ENCODE assay signal across 8 cellular contexts in the genomic region with DNA sequence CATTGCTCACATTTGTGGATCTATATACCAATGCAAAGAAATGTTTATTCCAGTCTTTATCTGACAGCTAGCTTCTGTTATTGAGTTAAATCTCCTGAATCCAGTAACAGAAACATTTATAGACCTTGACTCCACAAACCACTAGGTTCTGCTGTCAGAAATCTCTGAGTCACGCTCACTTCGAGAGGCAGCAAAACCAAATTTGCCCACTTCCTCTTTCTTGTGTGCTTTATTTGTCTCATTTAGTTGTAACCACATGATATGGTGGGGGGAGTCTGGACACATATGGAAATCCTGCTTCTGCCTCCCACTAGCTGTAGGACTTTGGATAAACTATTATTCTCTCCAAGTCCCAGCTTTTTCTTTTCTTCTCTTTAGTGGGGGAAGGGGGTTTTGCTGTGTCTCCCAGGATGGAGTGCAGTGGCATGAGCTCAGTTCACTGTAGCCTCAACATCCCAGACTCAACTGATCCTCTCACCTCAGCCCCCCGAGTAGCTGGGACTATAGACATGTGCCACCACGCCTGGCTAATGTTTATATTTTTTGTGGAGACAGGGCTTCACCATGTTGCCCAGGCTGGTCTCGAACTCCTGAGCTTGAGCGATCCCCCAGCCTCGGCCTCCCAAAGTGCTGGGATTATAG. TPM values are rescaled to one million over a fixed set of nuclear protein-coding genes. Genes with fewer than 3 reads are reported as not detected.
DNase-seq lines count a peak whose midpoint lies in the region; ATAC-seq and TF ChIP-seq lines count a peak whose summit lies in the region.

No MANE protein-coding gene starts in this region.

- H3K4me1 Mint-ChIP-seq in activated T-helper 1 cell treated with anti-CD3 and anti-CD28 coated beads, Interleukin-12 subunit alpha, Interleukin-12 subunit beta, Interleukin-2, Interleukin-4 antibody, amounts not matched to agents 30 ng/mL and 10 ng/mL and 1 ng/mL, durations not matched to agents 14 hours and 24 hours and 36 hours (ENCODE audit: low read depth): peaks cover 7% of the 10 kb centered on the region
- H3K4me1 Mint-ChIP-seq in natural killer cell treated with Interleukin-12 subunit alpha and Interleukin-12 subunit beta and Interleukin-15 and Interleukin-18, amount 100 ng/mL, for 72 hours (ENCODE audit: low read depth in 2 of 2): peaks cover 10 to 13% of the 10 kb centered on the region in 2 donors
- H3K4me1 Mint-ChIP-seq in H9: peaks cover 4 to 5% of the 10 kb centered on the region in 2 experiments

- no peak overlapping the region for H2BK15ac ChIP-seq in H9 (ENCODE audit: low read depth, low read length)

- peak; percentile 98 for ATAC-seq in GM18499 (IDR thresholded peaks at IDR 0.05; ENCODE audit: insufficient read depth, unreplicated experiment)
- peak; percentile 94 for ATAC-seq in GM21529 (IDR thresholded peaks at IDR 0.05; ENCODE audit: unreplicated experiment)
- peak; percentile 73 to 89 for ATAC-seq in natural killer cell treated with Interleukin-12 subunit alpha and Interleukin-12 subunit beta and Interleukin-15 and Interleukin-18, amount 100 ng/mL, for 72 hours

- no peaks in the 10 kb centered on the region for H3K23me2 ChIP-seq in H9 (ENCODE audit: insufficient read length, low read depth, low read length, poor library complexity, severe bottlenecking)

- no peak overlapping the region for H3T11ph ChIP-seq in H9 (ENCODE audit: low read length)

- H2AK5ac ChIP-seq in H9 (ENCODE audit: insufficient read length, low read length): no peak overlapping the region

- H3K56ac ChIP-seq in H9 (ENCODE audit: insufficient read length, low read depth, low read length): no peak overlapping the region

- H3K79me2 ChIP-seq in H9 (ENCODE audit: insufficient read depth, low read length): no peaks in the 10 kb centered on the region

- H3K14ac ChIP-seq in H9 (ENCODE audit: insufficient read depth, low read length): no peak overlapping the region

- no peak overlapping the region for H2BK12ac ChIP-seq in H9 (ENCODE audit: insufficient read length, low read depth, low read length)

- H3K27me3 ChIP-seq in HL-60 (ENCODE audit: insufficient read depth, poor library complexity, severe bottlenecking) (no peaks in the 10 kb centered on the region), right atrium auricular region (no peaks in the 10 kb centered on the region), H9 (ENCODE audit: insufficient read depth, low read length) (no peaks in the 10 kb centered on the region)

- H3K79me1 ChIP-seq in H9 (ENCODE audit: insufficient read depth, low read depth, low read length, poor library complexity, severe bottlenecking): no peaks in the 10 kb centered on the region

- DNase-seq in HL-60 (ENCODE audit: low read depth in 1 of 2, low spot score in 1 of 2) (peak; percentile 72 to 88), NCI-H69 (lab: John Stamatoyannopoulos, UW) (no peak), right atrium auricular region (ENCODE audit: low spot score) (no peak), H9 (no peak)
- no peak for DNase-seq in activated T-helper 1 cell treated with anti-CD3 and anti-CD28 coated beads, Interleukin-12 subunit alpha, Interleukin-12 subunit beta, Interleukin-2, Interleukin-4 antibody, amounts not matched to agents 30 ng/mL and 10 ng/mL and 1 ng/mL, durations not matched to agents 14 hours and 24 hours and 36 hours (ENCODE audit: low spot score)
- DNase-seq in natural killer cell treated with Interleukin-12 subunit alpha and Interleukin-12 subunit beta and Interleukin-15 and Interleukin-18, amount 100 ng/mL, for 72 hours (ENCODE audit: low spot score): no peak

- no peak overlapping the region for H4K5ac ChIP-seq in H9 (ENCODE audit: insufficient read length, low read depth, low read length)

- no peak overlapping the region for H3K18ac ChIP-seq in H9 (ENCODE audit: insufficient read length, low read depth, low read length)

- no peak overlapping the region for H3K9ac ChIP-seq in H9 (ENCODE audit: extremely low read depth, insufficient read length, low read length)

- H2BK5ac ChIP-seq in H9 (ENCODE audit: insufficient read length, low read length): no peak overlapping the region

- peaks cover 17% of the 10 kb centered on the region for H3K27me3 Mint-ChIP-seq in activated T-helper 1 cell treated with anti-CD3 and anti-CD28 coated beads, Interleukin-12 subunit alpha, Interleukin-12 subunit beta, Interleukin-2, Interleukin-4 antibody, amounts not matched to agents 30 ng/mL and 10 ng/mL and 1 ng/mL, durations not matched to agents 14 hours and 24 hours and 36 hours (ENCODE audit: insufficient read depth)
- H3K27me3 Mint-ChIP-seq in natural killer cell treated with Interleukin-12 subunit alpha and Interleukin-12 subunit beta and Interleukin-15 and Interleukin-18, amount 100 ng/mL, for 72 hours: peaks cover 0 to 3% of the 10 kb centered on the region in 2 donors
- no peaks in the 10 kb centered on the region for H3K27me3 Mint-ChIP-seq in H9 (ENCODE audit: low read depth)

- no peak overlapping the region for H3K23ac ChIP-seq in H9 (ENCODE audit: insufficient read length, low read depth, low read length)

- H3K9me3 ChIP-seq in right atrium auricular region (no peaks in the 10 kb centered on the region), H9 (ENCODE audit: control insufficient read depth, low read depth, low read length) (no peaks in the 10 kb centered on the region)

- H4K8ac ChIP-seq in H9 (replicated peaks; ENCODE audit: insufficient read length, low read depth, low read length): no peak overlapping the region

- peaks cover 0 to 15% of the 10 kb centered on the region in 2 donors for H3K4me1 ChIP-seq in right atrium auricular region
- H3K4me1 ChIP-seq in H9 (ENCODE audit: insufficient read depth, low read length): 0 out of 2 replicates have a peak, but pooled peaks cover 2% of the 10 kb centered on the region

- TF ChIP-seq CTCF in HL-60 (IDR thresholded peaks at IDR 0.05; ENCODE audit: insufficient read depth, low read length): no peak
- no peak for TF ChIP-seq CTCF in right atrium auricular region (IDR thresholded peaks at IDR 0.05)
- TF ChIP-seq CTCF in H9 (conservative IDR thresholded peaks at IDR 0.05): no peak

- peak overlapping the region; percentile 6 for H3K27ac Mint-ChIP-seq in activated T-helper 1 cell treated with anti-CD3 and anti-CD28 coated beads, Interleukin-12 subunit alpha, Interleukin-12 subunit beta, Interleukin-2, Interleukin-4 antibody, amounts not matched to agents 30 ng/mL and 10 ng/mL and 1 ng/mL, durations not matched to agents 14 hours and 24 hours and 36 hours
- no peak overlapping the region for H3K27ac Mint-ChIP-seq in natural killer cell treated with Interleukin-12 subunit alpha and Interleukin-12 subunit beta and Interleukin-15 and Interleukin-18, amount 100 ng/mL, for 72 hours
- no peak overlapping the region for H3K27ac Mint-ChIP-seq in H9

- no peak overlapping the region for H3K4me2 ChIP-seq in H9 (ENCODE audit: insufficient read depth, insufficient read length, low read length)

- H3K9me3 Mint-ChIP-seq in activated T-helper 1 cell treated with anti-CD3 and anti-CD28 coated beads, Interleukin-12 subunit alpha, Interleukin-12 subunit beta, Interleukin-2, Interleukin-4 antibody, amounts not matched to agents 30 ng/mL and 10 ng/mL and 1 ng/mL, durations not matched to agents 14 hours and 24 hours and 36 hours: no peaks in the 10 kb centered on the region
- no peaks in the 10 kb centered on the region for H3K9me3 Mint-ChIP-seq in natural killer cell treated with Interleukin-12 subunit alpha and Interleukin-12 subunit beta and Interleukin-15 and Interleukin-18, amount 100 ng/mL, for 72 hours
- H3K9me3 Mint-ChIP-seq in H9: peaks cover under 1 to 2% of the 10 kb centered on the region in 2 experiments; a peak in 4 of 5 replicates

- no peaks in the 10 kb centered on the region for H3K36me3 ChIP-seq in right atrium auricular region

- H3K27ac ChIP-seq in HL-60 (replicated peaks) (no peak overlapping the region), right atrium auricular region (no peak overlapping the region), H9 (ENCODE audit: insufficient read length, low read depth, low read length) (no peak overlapping the region)

- intact Hi-C loops in activated T-helper 1 cell treated with anti-CD3 and anti-CD28 coated beads, Interleukin-12 subunit alpha, Interleukin-12 subunit beta, Interleukin-2, Interleukin-4 antibody, amounts not matched to agents 30 ng/mL and 10 ng/mL and 1 ng/mL, durations not matched to agents 14 hours and 24 hours and 36 hours (cut with micrococcal nuclease): loop anchor here (2.0 kb wide), 1 partner anchor 53 kb away; no protein-coding TSS in a partner anchor

- no peak overlapping the region for H2BK120ac ChIP-seq in H9 (ENCODE audit: low read depth, low read length, poor library complexity, severe bottlenecking)

- H2AFZ ChIP-seq in H9 (ENCODE audit: low read length): no peak overlapping the region

- no peaks in the 10 kb centered on the region for H3K36me3 Mint-ChIP-seq in activated T-helper 1 cell treated with anti-CD3 and anti-CD28 coated beads, Interleukin-12 subunit alpha, Interleukin-12 subunit beta, Interleukin-2, Interleukin-4 antibody, amounts not matched to agents 30 ng/mL and 10 ng/mL and 1 ng/mL, durations not matched to agents 14 hours and 24 hours and 36 hours (ENCODE audit: low read depth)
- H3K36me3 Mint-ChIP-seq in natural killer cell treated with Interleukin-12 subunit alpha and Interleukin-12 subunit beta and Interleukin-15 and Interleukin-18, amount 100 ng/mL, for 72 hours: no peaks in the 10 kb centered on the region
- H3K36me3 Mint-ChIP-seq in H9 (ENCODE audit: insufficient read depth in 1 of 3, low read depth in 3 of 3): peaks cover 0 to 2% (median 2%) of the 10 kb centered on the region in 3 experiments; a peak in 3 of 7 replicates

- no peak overlapping the region for H4K91ac ChIP-seq in H9 (ENCODE audit: insufficient read length, low read depth, low read length)

- no CpG with 5 or more reads among the region's 7 CpGs for WGBS in H9 (ENCODE audit: extremely low coverage, insufficient read length, low lambda C conversion rate)

- H4K20me1 ChIP-seq in H9 (ENCODE audit: control insufficient read depth, insufficient read depth, insufficient read length): no peaks in the 10 kb centered on the region

- H2BK20ac ChIP-seq in H9 (ENCODE audit: low read depth, low read length, poor library complexity, severe bottlenecking): no peak overlapping the region

- no peak overlapping the region for H3K4me3 Mint-ChIP-seq in activated T-helper 1 cell treated with anti-CD3 and anti-CD28 coated beads, Interleukin-12 subunit alpha, Interleukin-12 subunit beta, Interleukin-2, Interleukin-4 antibody, amounts not matched to agents 30 ng/mL and 10 ng/mL and 1 ng/mL, durations not matched to agents 14 hours and 24 hours and 36 hours
- peak overlapping the region; percentile 44 for H3K4me3 Mint-ChIP-seq in natural killer cell treated with Interleukin-12 subunit alpha and Interleukin-12 subunit beta and Interleukin-15 and Interleukin-18, amount 100 ng/mL, for 72 hours
- H3K4me3 Mint-ChIP-seq in H9: no peak overlapping the region

- H3K4ac ChIP-seq in H9 (ENCODE audit: low read depth, low read length): no peak overlapping the region

- H3K4me3 ChIP-seq in HL-60 (replicated peaks; ENCODE audit: insufficient read depth, low read length) (no peak overlapping the region), right atrium auricular region (no peak overlapping the region)

RNA-seq across cellular contexts. Expression of a gene that starts 54.4 kb away (rescaled TPM):
- 4.2 and 5.1 TPM in 2 replicates for total RNA-seq in activated T-helper 1 cell treated with anti-CD3 and anti-CD28 coated beads, Interleukin-12 subunit alpha, Interleukin-12 subunit beta, Interleukin-2, Interleukin-4 antibody, amounts not matched to agents 30 ng/mL and 10 ng/mL and 1 ng/mL, durations not matched to agents 14 hours and 24 hours and 36 hours
- 10 to 100 TPM; 29.6 to 45.9 TPM for total RNA-seq in natural killer cell treated with Interleukin-12 subunit alpha and Interleukin-12 subunit beta and Interleukin-15 and Interleukin-18, amount 100 ng/mL, for 72 hours
- total RNA-seq in right atrium auricular region: under 1 TPM; 0.51 to 0.93 TPM
- 0.48 and 0.77 TPM in 2 replicates for total RNA-seq in H9 (2021)

Comparison
In these comparisons a context has a peak if more than half of its experiments do, and no peak if none do; other contexts are left out.
1. DNase-seq: peak in HL-60 (2 of 2); none in activated T-helper 1 cell treated with anti-CD3 and anti-CD28 coated beads, Interleukin-12 subunit alpha, Interleukin-12 subunit beta, Interleukin-2, Interleukin-4 antibody, amounts not matched to agents 30 ng/mL and 10 ng/mL and 1 ng/mL, durations not matched to agents 14 hours and 24 hours and 36 hours (single experiment), natural killer cell treated with Interleukin-12 subunit alpha and Interleukin-12 subunit beta and Interleukin-15 and Interleukin-18, amount 100 ng/mL, for 72 hours (single experiment), NCI-H69 (single experiment), right atrium auricular region (single experiment) and H9 (single experiment).
2. Peak in every context shown above with its lines, with median percentiles within 50 percentile points of each other: ATAC-seq.